Comparison of ENCODE assay signal across 9 cellular contexts in the genomic region with DNA sequence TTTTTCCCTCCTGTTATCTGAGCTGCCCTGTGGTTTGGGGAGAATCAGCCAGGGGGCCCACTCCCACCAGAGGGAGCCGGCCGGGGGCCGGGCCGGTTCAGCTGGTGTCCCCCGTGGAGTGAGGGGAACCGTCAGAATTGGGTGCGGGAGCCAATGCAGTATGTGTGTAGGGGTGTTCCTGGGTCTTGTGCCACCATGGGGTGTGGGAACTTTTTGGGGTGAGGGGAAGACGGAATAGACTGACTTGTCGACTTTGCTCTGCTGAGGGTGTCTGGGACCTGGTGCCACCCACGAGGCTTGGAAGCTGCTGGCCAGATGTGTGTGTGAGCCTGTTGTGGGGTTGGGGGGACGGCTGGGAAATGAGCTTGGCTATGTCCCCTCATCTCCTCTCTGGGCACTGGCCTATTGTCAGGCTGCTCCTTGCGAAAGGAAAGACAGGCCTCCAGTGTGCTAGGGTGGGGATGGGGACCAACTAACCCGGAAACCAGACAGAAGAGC. TPM values are rescaled to one million over a fixed set of nuclear protein-coding genes. Genes with fewer than 3 reads are reported as not detected.
DNase-seq lines count a peak whose midpoint lies in the region; ATAC-seq lines count a peak whose summit lies in the region.
"Had no signal": no experiment of that assay in that cellular context is flagged by ENCODE, and none has a peak within 500 bp of the region (broad histone marks: within the 10 kb centered on the region; RNA-seq: fewer than 3 reads in every experiment).

No MANE protein-coding gene starts in this region.

- H3K27me3 ChIP-seq in iPS-20b (ENCODE audit: insufficient read depth, low read length) (peaks cover 40% of the 10 kb centered on the region), subcutaneous abdominal adipose tissue (ENCODE audit: control insufficient read depth in 5 of 5, insufficient read depth in 4 of 5, low read length in 5 of 5) (peaks cover 0 to 4% (median 0%) of the 10 kb centered on the region in 5 donors)

- H3K36me3 ChIP-seq in iPS-20b (ENCODE audit: insufficient read depth, low read depth, low read length) (no peaks in the 10 kb centered on the region), subcutaneous abdominal adipose tissue (ENCODE audit: control insufficient read depth in 5 of 5, insufficient read depth in 5 of 5, low read length in 5 of 5) (no peaks in the 10 kb centered on the region)

- DNase-seq in DMS 273 (lab: John Stamatoyannopoulos, UW; ENCODE audit: unreplicated experiment) (peak; percentile 41), DMS 273 treated with DMSO at 0.1 percent for 48 hours (lab: John Stamatoyannopoulos, UW) (no peak), Ammon's horn (ENCODE audit: low spot score) (no peak)
- no peak for DNase-seq in activated T-helper 2 cell treated with anti-CD3 and anti-CD28 coated beads, Interferon-gamma antibody, Interleukin-2, Interleukin-4, amounts not matched to agents 10 μg/mL and 5 μg/mL and 100 μg/mL, durations not matched to agents 14 hours and 24 hours and 36 hours (ENCODE audit: low spot score)

- peaks cover 30% of the 10 kb centered on the region for H3K4me1 ChIP-seq in iPS-20b (ENCODE audit: insufficient read depth, low read length)
- peaks cover 26 to 92% (median 86%) of the 10 kb centered on the region in 5 donors for H3K4me1 ChIP-seq in subcutaneous abdominal adipose tissue (ENCODE audit: control insufficient read depth in 5 of 5, insufficient read depth in 5 of 5, low read length in 5 of 5)

- no peaks in the 10 kb centered on the region for H3K27me3 Mint-ChIP-seq in activated T-helper 2 cell treated with anti-CD3 and anti-CD28 coated beads, Interferon-gamma antibody, Interleukin-2, Interleukin-4, amounts not matched to agents 10 μg/mL and 5 μg/mL and 100 μg/mL, durations not matched to agents 14 hours and 24 hours and 36 hours (ENCODE audit: low read depth)

- peak overlapping the region; percentile 92 for H3K4me3 Mint-ChIP-seq in activated T-helper 2 cell treated with anti-CD3 and anti-CD28 coated beads, Interferon-gamma antibody, Interleukin-2, Interleukin-4, amounts not matched to agents 10 μg/mL and 5 μg/mL and 100 μg/mL, durations not matched to agents 14 hours and 24 hours and 36 hours (ENCODE audit: low read depth)

- H3K27ac ChIP-seq in iPS-20b (ENCODE audit: low read length) = no peak overlapping the region
- H3K27ac ChIP-seq in subcutaneous abdominal adipose tissue (ENCODE audit: low read depth, low read length) = peak overlapping the region; percentile 88

- peak overlapping the region; percentile 57 for H3K27ac Mint-ChIP-seq in activated T-helper 2 cell treated with anti-CD3 and anti-CD28 coated beads, Interferon-gamma antibody, Interleukin-2, Interleukin-4, amounts not matched to agents 10 μg/mL and 5 μg/mL and 100 μg/mL, durations not matched to agents 14 hours and 24 hours and 36 hours

- H3K9me3 ChIP-seq in iPS-20b (ENCODE audit: insufficient read depth, low read depth, low read length) = no peaks in the 10 kb centered on the region
- no peaks in the 10 kb centered on the region for H3K9me3 ChIP-seq in subcutaneous abdominal adipose tissue (ENCODE audit: control insufficient read depth in 5 of 5, low read length in 5 of 5)

- intact Hi-C loops in activated T-helper 2 cell treated with anti-CD3 and anti-CD28 coated beads, Interferon-gamma antibody, Interleukin-2, Interleukin-4, amounts not matched to agents 10 μg/mL and 5 μg/mL and 100 μg/mL, durations not matched to agents 14 hours and 24 hours and 36 hours (cut with micrococcal nuclease) = loop anchor here (2.0 kb wide), 1 partner anchor 32 kb away; the partner anchor contains the start of gene CDC6

- H3K9ac ChIP-seq in iPS-20b (ENCODE audit: low read depth, low read length) (peak overlapping the region; percentile 83; the same call in 1 of the 2 replicates), subcutaneous abdominal adipose tissue (ENCODE audit: low read length in 5 of 5) (peak overlapping the region; percentile 77 to 96 (median 87))

- ATAC-seq in HG03280 (IDR thresholded peaks at IDR 0.05; ENCODE audit: unreplicated experiment) (no peak), HG02885 (IDR thresholded peaks at IDR 0.05; ENCODE audit: poor library complexity, unreplicated experiment) (no peak)

- peaks cover 65% of the 10 kb centered on the region for H3K4me1 Mint-ChIP-seq in activated T-helper 2 cell treated with anti-CD3 and anti-CD28 coated beads, Interferon-gamma antibody, Interleukin-2, Interleukin-4, amounts not matched to agents 10 μg/mL and 5 μg/mL and 100 μg/mL, durations not matched to agents 14 hours and 24 hours and 36 hours (ENCODE audit: low read depth)

- H3K9me3 Mint-ChIP-seq in activated T-helper 2 cell treated with anti-CD3 and anti-CD28 coated beads, Interferon-gamma antibody, Interleukin-2, Interleukin-4, amounts not matched to agents 10 μg/mL and 5 μg/mL and 100 μg/mL, durations not matched to agents 14 hours and 24 hours and 36 hours = no peaks in the 10 kb centered on the region

- no peaks in the 10 kb centered on the region for H3K36me3 Mint-ChIP-seq in activated T-helper 2 cell treated with anti-CD3 and anti-CD28 coated beads, Interferon-gamma antibody, Interleukin-2, Interleukin-4, amounts not matched to agents 10 μg/mL and 5 μg/mL and 100 μg/mL, durations not matched to agents 14 hours and 24 hours and 36 hours (ENCODE audit: low read depth)

- peak overlapping the region; percentile 81 for H3K4me3 ChIP-seq in iPS-20b (ENCODE audit: low read length)
- peak overlapping the region; percentile 65 to 90 (median 83) for H3K4me3 ChIP-seq in subcutaneous abdominal adipose tissue (ENCODE audit: low read depth in 1 of 5, low read length in 5 of 5)

RNA-seq across cellular contexts. Expression of gene RARA, which starts 9.9 kb away (rescaled TPM):
- total RNA-seq in activated T-helper 2 cell treated with anti-CD3 and anti-CD28 coated beads, Interferon-gamma antibody, Interleukin-2, Interleukin-4, amounts not matched to agents 10 μg/mL and 5 μg/mL and 100 μg/mL, durations not matched to agents 14 hours and 24 hours and 36 hours = 30.4 and 35.1 TPM in 2 replicates

RNA-seq across cellular contexts. Expression of gene CDC6, which starts 31.2 kb away (rescaled TPM):
- 126 and 133 TPM in 2 replicates for total RNA-seq in activated T-helper 2 cell treated with anti-CD3 and anti-CD28 coated beads, Interferon-gamma antibody, Interleukin-2, Interleukin-4, amounts not matched to agents 10 μg/mL and 5 μg/mL and 100 μg/mL, durations not matched to agents 14 hours and 24 hours and 36 hours

RNA-seq across cellular contexts. Expression of gene GJD3, which starts 45.7 kb away (rescaled TPM):
- 0.48 TPM in 1 of 2 replicates, not detected in the other for total RNA-seq in activated T-helper 2 cell treated with anti-CD3 and anti-CD28 coated beads, Interferon-gamma antibody, Interleukin-2, Interleukin-4, amounts not matched to agents 10 μg/mL and 5 μg/mL and 100 μg/mL, durations not matched to agents 14 hours and 24 hours and 36 hours
- total RNA-seq: temporal lobe had no signal
